ENCODE assay signal across 25 cellular contexts in genomic region chr3:9104121-9104520, GRCh38.
"Had no signal": no experiment of that assay in that cellular context is flagged by ENCODE, and none has a peak within 500 bp of the region (broad histone marks: within the 10 kb centered on the region; RNA-seq: fewer than 3 reads in every experiment).

No MANE protein-coding gene starts in this region.

- H3K27ac ChIP-seq: colonic mucosa, epithelial cell of prostate, esophagus squamous epithelium, gastrocnemius medialis, heart right ventricle, left lung, lower lobe of right lung had no signal

- H3K4me3 ChIP-seq: colonic mucosa, esophagus squamous epithelium, gastrocnemius medialis, heart right ventricle, left lung, lower lobe of right lung had no signal

- ATAC-seq: effector memory CD8-positive, alpha-beta T cell; esophagus mucosa; gastrocnemius medialis; heart right ventricle; left cardiac atrium; left lung; left ventricle myocardium superior; lower lobe of right lung had no signal

- H3K4me1 ChIP-seq: colonic mucosa, gastrocnemius medialis, left lung, lower lobe of right lung had no signal

- H3K9me3 ChIP-seq: colonic mucosa, esophagus squamous epithelium, gastrocnemius medialis, heart right ventricle, left lung, lower lobe of right lung had no signal

- H3K36me3 ChIP-seq: colonic mucosa, gastrocnemius medialis, left lung, lower lobe of right lung had no signal

- FAIRE-seq: endometrium, islet of Langerhans, keratinocyte had no signal

- H3K27me3 ChIP-seq: colonic mucosa, esophagus squamous epithelium, gastrocnemius medialis, heart right ventricle, left lung had no signal

- DNase-seq: colonic mucosa; cortex of kidney; effector CD8-positive, alpha-beta T cell; effector memory CD8-positive, alpha-beta T cell; endodermal cell; erythroblast; esophagus squamous epithelium; foreskin fibroblast; foreskin melanocyte; gastrocnemius medialis; glutamatergic neuron; head of caudate nucleus; heart right ventricle; hippocampal formation; left cardiac atrium; left lung; left ventricle myocardium superior; lower lobe of right lung; mesendoderm; midbrain had no signal
